21 cellular contexts compared by ENCODE assay signal in genomic region chr2:46844034-46844433, GRCh38.
DNase-seq lines count a peak whose midpoint lies in the region; ATAC-seq and TF ChIP-seq lines count a peak whose summit lies in the region.
"Had no signal": no experiment of that assay in that cellular context is flagged by ENCODE, and none has a peak within 500 bp of the region (broad histone marks: within the 10 kb centered on the region; RNA-seq: fewer than 3 reads in every experiment).

No MANE protein-coding gene starts in this region.

- H3K18ac ChIP-seq in IMR-90 (ENCODE audit: low read depth, low read length): no peak overlapping the region

- H3K79me2 ChIP-seq in osteoblast (ENCODE audit: insufficient read depth, low read length): no peaks in the 10 kb centered on the region

- H3K27ac Mint-ChIP-seq in endothelial cell (ENCODE audit: unreplicated experiment): peak overlapping the region; percentile 3
- H3K27ac Mint-ChIP-seq: CD4-positive, alpha-beta T cell; CD8-positive, alpha-beta memory T cell; GM23338; H9 had no signal

- H3K4me2 ChIP-seq in IMR-90 (ENCODE audit: low read depth, low read length) (no peak overlapping the region), osteoblast (ENCODE audit: insufficient read depth, low read length) (no peak overlapping the region)
- H3K4me2 ChIP-seq: A549; BLaER1 treated with 17β-estradiol and CSF1 and Interleukin-3, amounts not matched to agents 10 nM and 100 nM; GM23338 had no signal

- H3K4me1 ChIP-seq in IMR-90 (ENCODE audit: control insufficient read depth, insufficient read depth, low read length): peaks cover 30% of the 10 kb centered on the region
- peaks cover 30% of the 10 kb centered on the region for H3K4me1 ChIP-seq in osteoblast (ENCODE audit: insufficient read depth, low read length)

- no peaks in the 10 kb centered on the region for H3K27me3 ChIP-seq in IMR-90 (ENCODE audit: control insufficient read depth, insufficient read depth, low read length)
- no peaks in the 10 kb centered on the region for H3K27me3 ChIP-seq in osteoblast (ENCODE audit: insufficient read depth, low read length)
- H3K27me3 ChIP-seq: BE2C; BLaER1 treated with 17β-estradiol and CSF1 and Interleukin-3, amounts not matched to agents 10 nM and 100 nM had no signal

- H2BK20ac ChIP-seq in IMR-90 (ENCODE audit: low read depth, low read length): no peak overlapping the region

- TF ChIP-seq CTCF in IMR-90 (conservative IDR thresholded peaks at IDR 0.05; ENCODE audit: low read depth, low read length) (no peak), endothelial cell (IDR thresholded peaks at IDR 0.05; ENCODE audit: unreplicated experiment) (no peak), osteoblast (IDR thresholded peaks at IDR 0.05; ENCODE audit: extremely low read depth, low read depth, low read length) (no peak), GM13977 (IDR thresholded peaks at IDR 0.05; ENCODE audit: extremely low read depth, insufficient read depth, missing control alignments) (no peak)

- H2BK15ac ChIP-seq in IMR-90 (ENCODE audit: low read depth, low read length): no peak overlapping the region

- H3K14ac ChIP-seq in IMR-90 (replicated peaks; ENCODE audit: low read depth, low read length): no peak overlapping the region

- no peak overlapping the region; the same call in 1 of the 2 replicates for H2BK120ac ChIP-seq in IMR-90 (ENCODE audit: low read depth, low read length)

- in situ Hi-C loops in IMR-90 (cut with MboI; ENCODE audit: low sequenced_read_pairs): no loop called here
- in situ Hi-C loops in GM13977 (cut with MboI; ENCODE audit: low pct_unique_long_range_greater_than_20kb, low sequenced_read_pairs, unreplicated experiment): no loop called here

- H3K27ac ChIP-seq in IMR-90 (ENCODE audit: insufficient read depth, low read length) (no peak overlapping the region), osteoblast (ENCODE audit: low read depth, low read length) (peak overlapping the region; percentile 97)
- H3K27ac ChIP-seq: BLaER1 treated with 17β-estradiol and CSF1 and Interleukin-3, amounts not matched to agents 10 nM and 100 nM had no signal

- no peak overlapping the region for H4K5ac ChIP-seq in IMR-90 (ENCODE audit: low read depth, low read length)

- H3K9me3 Mint-ChIP-seq in endothelial cell (ENCODE audit: unreplicated experiment): no peaks in the 10 kb centered on the region
- H3K9me3 Mint-ChIP-seq: CD14-positive monocyte; CD4-positive, alpha-beta T cell; CD8-positive, alpha-beta memory T cell; GM23338; H9 had no signal

- no peak overlapping the region for H3K4me3 ChIP-seq in IMR-90 (ENCODE audit: insufficient read depth, low read depth, low read length)
- no peak overlapping the region for H3K4me3 ChIP-seq in osteoblast (ENCODE audit: insufficient read depth, low read length)
- H3K4me3 ChIP-seq: A549; BLaER1 treated with 17β-estradiol and CSF1 and Interleukin-3, amounts not matched to agents 10 nM and 100 nM; GM23338 had no signal

- H3K36me3 Mint-ChIP-seq in endothelial cell (ENCODE audit: low read depth, unreplicated experiment): no peaks in the 10 kb centered on the region
- H3K36me3 Mint-ChIP-seq: CD14-positive monocyte had no signal

- no peak overlapping the region for H2BK5ac ChIP-seq in IMR-90 (ENCODE audit: low read depth, low read length, poor library complexity, severe bottlenecking)

- H3K9me3 ChIP-seq in IMR-90 (ENCODE audit: control insufficient read depth, insufficient read depth, low read length) (no peaks in the 10 kb centered on the region), osteoblast (ENCODE audit: low read depth, low read length) (no peaks in the 10 kb centered on the region)
- H3K9me3 ChIP-seq: A549; BE2C; BLaER1 treated with 17β-estradiol and CSF1 and Interleukin-3, amounts not matched to agents 10 nM and 100 nM had no signal

- BruUV-seq in IMR-90 (replicated peaks; lab: Mats Ljungman, UMichigan): no TSS peak

- CTCF ChIA-PET in IMR-90 (lab: Yijun Ruan, JAX): no interaction called here

- ATAC-seq in IMR-90 (ENCODE audit: low read depth): no peak
- ATAC-seq: A549, GM23338, HCT116 had no signal

- H3K36me3 ChIP-seq in IMR-90 (ENCODE audit: control insufficient read depth, insufficient read depth, low read length) (no peaks in the 10 kb centered on the region), osteoblast (ENCODE audit: insufficient read depth, low read length) (peaks cover 3% of the 10 kb centered on the region)
- H3K36me3 ChIP-seq: BE2C; BLaER1 treated with 17β-estradiol and CSF1 and Interleukin-3, amounts not matched to agents 10 nM and 100 nM had no signal

- no peak overlapping the region for H3K9ac ChIP-seq in IMR-90 (ENCODE audit: low read depth, low read length)
- H3K9ac ChIP-seq: BLaER1 treated with 17β-estradiol and CSF1 and Interleukin-3, amounts not matched to agents 10 nM and 100 nM had no signal

- POLR2A ChIA-PET in IMR-90 (lab: Charles Lee; ENCODE audit: unreplicated experiment): no interaction called here

- peak overlapping the region; percentile 48; the same call in 1 of the 2 replicates for H3K4ac ChIP-seq in IMR-90 (ENCODE audit: low read depth, low read length)

- H4K20me1 ChIP-seq in IMR-90 (ENCODE audit: insufficient read depth, low read length) (no peaks in the 10 kb centered on the region), osteoblast (ENCODE audit: insufficient read depth, low read length) (no peaks in the 10 kb centered on the region)
- H4K20me1 ChIP-seq: BLaER1 treated with 17β-estradiol and CSF1 and Interleukin-3, amounts not matched to agents 10 nM and 100 nM had no signal

- TF ChIP-seq POLR2A in IMR-90 (IDR thresholded peaks at IDR 0.05; ENCODE audit: low read depth, low read length): no peak

- intact Hi-C loops in IMR-90 (cut with micrococcal nuclease): no loop called here

- H3K56ac ChIP-seq in IMR-90 (ENCODE audit: extremely low read depth, insufficient read depth, low read length): no peak overlapping the region

- H3K9me1 ChIP-seq in IMR-90 (ENCODE audit: insufficient read depth, low read length): peaks cover 16% of the 10 kb centered on the region

- H2AFZ ChIP-seq in IMR-90 (replicated peaks; ENCODE audit: low read length, poor library complexity) (no peak overlapping the region), osteoblast (ENCODE audit: low read length) (no peak overlapping the region)
- H2AFZ ChIP-seq: GM23338 had no signal

- WGBS in IMR-90 (ENCODE audit: extremely low coverage in 2 of 2, insufficient read length in 1 of 2), 2 experiments: no CpG with 5 or more reads among the region's 2 CpGs

- H3K4me3 Mint-ChIP-seq in endothelial cell (ENCODE audit: unreplicated experiment): no peak overlapping the region
- H3K4me3 Mint-ChIP-seq: CD14-positive monocyte; CD4-positive, alpha-beta T cell; CD8-positive, alpha-beta memory T cell; GM23338; H9 had no signal

- H2AK5ac ChIP-seq in IMR-90 (ENCODE audit: low read depth, low read length): no peak overlapping the region

- DNase-seq in IMR-90 (no peak), endothelial cell (ENCODE audit: low spot score) (no peak), osteoblast (ENCODE audit: insufficient read length, low spot score, missing footprints) (no peak), GM13977 (ENCODE audit: low spot score) (no peak), DMS 273 treated with DMSO at 0.1 percent for 48 hours (lab: John Stamatoyannopoulos, UW) (no peak)
- DNase-seq in activated CD4-positive, CD25-positive, alpha-beta regulatory T cell treated with anti-CD3 and anti-CD28 coated beads, Interleukin-2, amount 50 U/mL, for 72 hours: no peak
- DNase-seq: 8988T; ACHN; AML-193; BE2C; CD4-positive, alpha-beta T cell; CD8-positive, alpha-beta memory T cell; DMS53; DMS79 treated with DMSO at 0.1 percent for 48 hours; GF-D8; H9 had no signal

- peaks cover 2% of the 10 kb centered on the region for H3K27me3 Mint-ChIP-seq in endothelial cell (ENCODE audit: unreplicated experiment)

- no peak overlapping the region for H4K91ac ChIP-seq in IMR-90 (ENCODE audit: insufficient read depth, low read depth, low read length)

- H3K23ac ChIP-seq in IMR-90 (ENCODE audit: low read depth, low read length): no peak overlapping the region

- TF ChIP-seq RAD21 in IMR-90 (IDR thresholded peaks at IDR 0.05; ENCODE audit: low read length): no peak

- H3K4me1 Mint-ChIP-seq in endothelial cell (ENCODE audit: unreplicated experiment): peaks cover 18% of the 10 kb centered on the region

- H2AK9ac ChIP-seq in IMR-90 (replicated peaks; ENCODE audit: low read depth, low read length, poor library complexity): no peak overlapping the region

- dilution Hi-C loops in IMR-90 (cut with HindIII; ENCODE audit: low sequenced_read_pairs, unreplicated experiment): no loop called here

- H4K8ac ChIP-seq in IMR-90 (ENCODE audit: low read depth in 2 of 2, low read length in 2 of 2): no peak overlapping the region

- peaks cover 9 to 28% of the 10 kb centered on the region in 2 experiments for H3K79me1 ChIP-seq in IMR-90 (ENCODE audit: low read depth in 1 of 2, low read length in 2 of 2)

TF ChIP-seq in IMR-90, 13 proteins besides CTCF, POLR2A, EP300 and RAD21 (continues in another document):
- TF ChIP-seq RFX5 (IDR thresholded peaks at IDR 0.05; ENCODE audit: low read depth, low read length): no peak
- no peak for TF ChIP-seq CEBPB (IDR thresholded peaks at IDR 0.05; ENCODE audit: low read depth, low read length)
- TF ChIP-seq SMC3 (IDR thresholded peaks at IDR 0.05; ENCODE audit: low read depth, low read length): no peak
- no peak for TF ChIP-seq BHLHE40 (IDR thresholded peaks at IDR 0.05; ENCODE audit: low read depth, low read length)
- TF ChIP-seq MAZ (IDR thresholded peaks at IDR 0.05; ENCODE audit: borderline replicate concordance, low read depth, low read length): no peak
- TF ChIP-seq, protein P1, sequence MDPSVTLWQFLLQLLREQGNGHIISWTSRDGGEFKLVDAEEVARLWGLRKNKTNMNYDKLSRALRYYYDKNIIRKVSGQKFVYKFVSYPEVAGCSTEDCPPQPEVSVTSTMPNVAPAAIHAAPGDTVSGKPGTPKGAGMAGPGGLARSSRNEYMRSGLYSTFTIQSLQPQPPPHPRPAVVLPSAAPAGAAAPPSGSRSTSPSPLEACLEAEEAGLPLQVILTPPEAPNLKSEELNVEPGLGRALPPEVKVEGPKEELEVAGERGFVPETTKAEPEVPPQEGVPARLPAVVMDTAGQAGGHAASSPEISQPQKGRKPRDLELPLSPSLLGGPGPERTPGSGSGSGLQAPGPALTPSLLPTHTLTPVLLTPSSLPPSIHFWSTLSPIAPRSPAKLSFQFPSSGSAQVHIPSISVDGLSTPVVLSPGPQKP (IDR thresholded peaks at IDR 0.05; ENCODE audit: borderline replicate concordance, low read depth, low read length): no peak
- TF ChIP-seq MXI1 (IDR thresholded peaks at IDR 0.05; ENCODE audit: borderline replicate concordance, low read depth, low read length): no peak
- TF ChIP-seq NFE2L2 (IDR thresholded peaks at IDR 0.05; ENCODE audit: low read depth, low read length): no peak
- TF ChIP-seq, protein P2, sequence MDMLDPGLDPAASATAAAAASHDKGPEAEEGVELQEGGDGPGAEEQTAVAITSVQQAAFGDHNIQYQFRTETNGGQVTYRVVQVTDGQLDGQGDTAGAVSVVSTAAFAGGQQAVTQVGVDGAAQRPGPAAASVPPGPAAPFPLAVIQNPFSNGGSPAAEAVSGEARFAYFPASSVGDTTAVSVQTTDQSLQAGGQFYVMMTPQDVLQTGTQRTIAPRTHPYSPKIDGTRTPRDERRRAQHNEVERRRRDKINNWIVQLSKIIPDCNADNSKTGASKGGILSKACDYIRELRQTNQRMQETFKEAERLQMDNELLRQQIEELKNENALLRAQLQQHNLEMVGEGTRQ (IDR thresholded peaks at IDR 0.05; ENCODE audit: low read depth, low read length): no peak
